In the genomic region with DNA sequence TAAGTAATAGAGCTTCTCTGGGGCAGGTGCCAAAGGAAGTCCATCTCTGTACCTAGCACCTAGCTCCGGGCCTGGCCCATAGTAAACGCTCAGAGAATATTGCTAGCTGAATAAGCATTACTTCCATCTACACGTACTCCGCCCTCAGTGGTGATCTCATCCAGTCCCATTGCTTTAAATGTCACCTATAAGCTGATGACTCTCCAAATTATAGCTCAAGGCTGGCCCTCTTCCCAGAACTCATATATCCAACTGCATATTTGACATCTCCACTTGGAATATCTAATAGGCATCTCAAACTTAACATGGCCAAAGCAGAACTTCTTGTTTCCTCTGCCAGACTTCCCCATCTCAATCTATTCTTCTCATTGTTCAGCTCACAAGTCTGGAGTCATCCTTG, we compare ENCODE assay signal across 1 cellular context.
A peak's percentile ranks its signal among the peaks of the same experiment; 100 is the strongest.
TF ChIP-seq lines count a peak whose summit lies in the region.

No MANE protein-coding gene starts in this region.

TF ChIP-seq in K562, 482 proteins besides CTCF, POLR2A, EP300 and RAD21 (continues in another document):
- TF ChIP-seq ZBTB43 (CRISPR knock-in tag; IDR thresholded peaks at IDR 0.05), result no peak
- TF ChIP-seq NCOA4 (IDR thresholded peaks at IDR 0.05; ENCODE audit: partially characterized antibody), result no peak
- no peak for TF ChIP-seq NFIX (CRISPR knock-in tag; IDR thresholded peaks at IDR 0.05; ENCODE audit: low read depth)
- TF ChIP-seq FOSL1 (tag; conservative IDR thresholded peaks at IDR 0.05), result no peak
- no peak for TF ChIP-seq ASH1L (IDR thresholded peaks at IDR 0.05; ENCODE audit: borderline replicate concordance, low read depth, partially characterized antibody)
- TF ChIP-seq SFPQ (IDR thresholded peaks at IDR 0.05; ENCODE audit: low read depth, low read length), result no peak
- TF ChIP-seq JUND (IDR thresholded peaks at IDR 0.05; ENCODE audit: borderline replicate concordance, low read depth, low read length), result peak; percentile 79
- TF ChIP-seq JUND (tag; IDR thresholded peaks at IDR 0.05; ENCODE audit: borderline replicate concordance, low read depth, low read length), result peak; percentile 71; the same call in 2 of the 3 replicates
- no peak for TF ChIP-seq CBX8 (IDR thresholded peaks at IDR 0.05; ENCODE audit: borderline replicate concordance, extremely low read depth, low read depth, low read length, poor library complexity, severe bottlenecking)
- TF ChIP-seq ATF3 (IDR thresholded peaks at IDR 0.05), result peak; percentile 83
- TF ChIP-seq ATF3 (CRISPR knock-in tag; conservative IDR thresholded peaks at IDR 0.05), result no peak
- TF ChIP-seq HMGXB4 (CRISPR knock-in tag; IDR thresholded peaks at IDR 0.05), result no peak
- no peak for TF ChIP-seq SMAD4 (CRISPR knock-in tag; conservative IDR thresholded peaks at IDR 0.05)
- TF ChIP-seq HMG20B (CRISPR knock-in tag; IDR thresholded peaks at IDR 0.05), result no peak
- TF ChIP-seq, protein P1, sequence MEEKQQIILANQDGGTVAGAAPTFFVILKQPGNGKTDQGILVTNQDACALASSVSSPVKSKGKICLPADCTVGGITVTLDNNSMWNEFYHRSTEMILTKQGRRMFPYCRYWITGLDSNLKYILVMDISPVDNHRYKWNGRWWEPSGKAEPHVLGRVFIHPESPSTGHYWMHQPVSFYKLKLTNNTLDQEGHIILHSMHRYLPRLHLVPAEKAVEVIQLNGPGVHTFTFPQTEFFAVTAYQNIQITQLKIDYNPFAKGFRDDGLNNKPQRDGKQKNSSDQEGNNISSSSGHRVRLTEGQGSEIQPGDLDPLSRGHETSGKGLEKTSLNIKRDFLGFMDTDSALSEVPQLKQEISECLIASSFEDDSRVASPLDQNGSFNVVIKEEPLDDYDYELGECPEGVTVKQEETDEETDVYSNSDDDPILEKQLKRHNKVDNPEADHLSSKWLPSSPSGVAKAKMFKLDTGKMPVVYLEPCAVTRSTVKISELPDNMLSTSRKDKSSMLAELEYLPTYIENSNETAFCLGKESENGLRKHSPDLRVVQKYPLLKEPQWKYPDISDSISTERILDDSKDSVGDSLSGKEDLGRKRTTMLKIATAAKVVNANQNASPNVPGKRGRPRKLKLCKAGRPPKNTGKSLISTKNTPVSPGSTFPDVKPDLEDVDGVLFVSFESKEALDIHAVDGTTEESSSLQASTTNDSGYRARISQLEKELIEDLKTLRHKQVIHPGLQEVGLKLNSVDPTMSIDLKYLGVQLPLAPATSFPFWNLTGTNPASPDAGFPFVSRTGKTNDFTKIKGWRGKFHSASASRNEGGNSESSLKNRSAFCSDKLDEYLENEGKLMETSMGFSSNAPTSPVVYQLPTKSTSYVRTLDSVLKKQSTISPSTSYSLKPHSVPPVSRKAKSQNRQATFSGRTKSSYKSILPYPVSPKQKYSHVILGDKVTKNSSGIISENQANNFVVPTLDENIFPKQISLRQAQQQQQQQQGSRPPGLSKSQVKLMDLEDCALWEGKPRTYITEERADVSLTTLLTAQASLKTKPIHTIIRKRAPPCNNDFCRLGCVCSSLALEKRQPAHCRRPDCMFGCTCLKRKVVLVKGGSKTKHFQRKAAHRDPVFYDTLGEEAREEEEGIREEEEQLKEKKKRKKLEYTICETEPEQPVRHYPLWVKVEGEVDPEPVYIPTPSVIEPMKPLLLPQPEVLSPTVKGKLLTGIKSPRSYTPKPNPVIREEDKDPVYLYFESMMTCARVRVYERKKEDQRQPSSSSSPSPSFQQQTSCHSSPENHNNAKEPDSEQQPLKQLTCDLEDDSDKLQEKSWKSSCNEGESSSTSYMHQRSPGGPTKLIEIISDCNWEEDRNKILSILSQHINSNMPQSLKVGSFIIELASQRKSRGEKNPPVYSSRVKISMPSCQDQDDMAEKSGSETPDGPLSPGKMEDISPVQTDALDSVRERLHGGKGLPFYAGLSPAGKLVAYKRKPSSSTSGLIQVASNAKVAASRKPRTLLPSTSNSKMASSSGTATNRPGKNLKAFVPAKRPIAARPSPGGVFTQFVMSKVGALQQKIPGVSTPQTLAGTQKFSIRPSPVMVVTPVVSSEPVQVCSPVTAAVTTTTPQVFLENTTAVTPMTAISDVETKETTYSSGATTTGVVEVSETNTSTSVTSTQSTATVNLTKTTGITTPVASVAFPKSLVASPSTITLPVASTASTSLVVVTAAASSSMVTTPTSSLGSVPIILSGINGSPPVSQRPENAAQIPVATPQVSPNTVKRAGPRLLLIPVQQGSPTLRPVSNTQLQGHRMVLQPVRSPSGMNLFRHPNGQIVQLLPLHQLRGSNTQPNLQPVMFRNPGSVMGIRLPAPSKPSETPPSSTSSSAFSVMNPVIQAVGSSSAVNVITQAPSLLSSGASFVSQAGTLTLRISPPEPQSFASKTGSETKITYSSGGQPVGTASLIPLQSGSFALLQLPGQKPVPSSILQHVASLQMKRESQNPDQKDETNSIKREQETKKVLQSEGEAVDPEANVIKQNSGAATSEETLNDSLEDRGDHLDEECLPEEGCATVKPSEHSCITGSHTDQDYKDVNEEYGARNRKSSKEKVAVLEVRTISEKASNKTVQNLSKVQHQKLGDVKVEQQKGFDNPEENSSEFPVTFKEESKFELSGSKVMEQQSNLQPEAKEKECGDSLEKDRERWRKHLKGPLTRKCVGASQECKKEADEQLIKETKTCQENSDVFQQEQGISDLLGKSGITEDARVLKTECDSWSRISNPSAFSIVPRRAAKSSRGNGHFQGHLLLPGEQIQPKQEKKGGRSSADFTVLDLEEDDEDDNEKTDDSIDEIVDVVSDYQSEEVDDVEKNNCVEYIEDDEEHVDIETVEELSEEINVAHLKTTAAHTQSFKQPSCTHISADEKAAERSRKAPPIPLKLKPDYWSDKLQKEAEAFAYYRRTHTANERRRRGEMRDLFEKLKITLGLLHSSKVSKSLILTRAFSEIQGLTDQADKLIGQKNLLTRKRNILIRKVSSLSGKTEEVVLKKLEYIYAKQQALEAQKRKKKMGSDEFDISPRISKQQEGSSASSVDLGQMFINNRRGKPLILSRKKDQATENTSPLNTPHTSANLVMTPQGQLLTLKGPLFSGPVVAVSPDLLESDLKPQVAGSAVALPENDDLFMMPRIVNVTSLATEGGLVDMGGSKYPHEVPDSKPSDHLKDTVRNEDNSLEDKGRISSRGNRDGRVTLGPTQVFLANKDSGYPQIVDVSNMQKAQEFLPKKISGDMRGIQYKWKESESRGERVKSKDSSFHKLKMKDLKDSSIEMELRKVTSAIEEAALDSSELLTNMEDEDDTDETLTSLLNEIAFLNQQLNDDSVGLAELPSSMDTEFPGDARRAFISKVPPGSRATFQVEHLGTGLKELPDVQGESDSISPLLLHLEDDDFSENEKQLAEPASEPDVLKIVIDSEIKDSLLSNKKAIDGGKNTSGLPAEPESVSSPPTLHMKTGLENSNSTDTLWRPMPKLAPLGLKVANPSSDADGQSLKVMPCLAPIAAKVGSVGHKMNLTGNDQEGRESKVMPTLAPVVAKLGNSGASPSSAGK (IDR thresholded peaks at IDR 0.05), result no peak
- TF ChIP-seq HDAC8 (tag; IDR thresholded peaks at IDR 0.05), result no peak
- TF ChIP-seq MAZ (CRISPR knock-in tag; conservative IDR thresholded peaks at IDR 0.05 in 1 of 2, IDR thresholded peaks at IDR 0.05 in 1 of 2), result no peak
- peak; percentile 34; the same call in 1 of the 2 replicates for TF ChIP-seq C11orf30 (IDR thresholded peaks at IDR 0.05; ENCODE audit: low read depth)
- TF ChIP-seq GABPB1 (CRISPR knock-in tag; IDR thresholded peaks at IDR 0.05), result no peak
- no peak for TF ChIP-seq ZC3H8 (IDR thresholded peaks at IDR 0.05)
- TF ChIP-seq, protein P2, sequence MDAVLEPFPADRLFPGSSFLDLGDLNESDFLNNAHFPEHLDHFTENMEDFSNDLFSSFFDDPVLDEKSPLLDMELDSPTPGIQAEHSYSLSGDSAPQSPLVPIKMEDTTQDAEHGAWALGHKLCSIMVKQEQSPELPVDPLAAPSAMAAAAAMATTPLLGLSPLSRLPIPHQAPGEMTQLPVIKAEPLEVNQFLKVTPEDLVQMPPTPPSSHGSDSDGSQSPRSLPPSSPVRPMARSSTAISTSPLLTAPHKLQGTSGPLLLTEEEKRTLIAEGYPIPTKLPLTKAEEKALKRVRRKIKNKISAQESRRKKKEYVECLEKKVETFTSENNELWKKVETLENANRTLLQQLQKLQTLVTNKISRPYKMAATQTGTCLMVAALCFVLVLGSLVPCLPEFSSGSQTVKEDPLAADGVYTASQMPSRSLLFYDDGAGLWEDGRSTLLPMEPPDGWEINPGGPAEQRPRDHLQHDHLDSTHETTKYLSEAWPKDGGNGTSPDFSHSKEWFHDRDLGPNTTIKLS (IDR thresholded peaks at IDR 0.05; ENCODE audit: borderline replicate concordance, low read depth), result no peak
- TF ChIP-seq HNRNPK (IDR thresholded peaks at IDR 0.05; ENCODE audit: low read depth, low read length, poor library complexity, severe bottlenecking), result no peak
- no peak for TF ChIP-seq PBX2 (CRISPR knock-in tag; IDR thresholded peaks at IDR 0.05; ENCODE audit: low read depth)
- TF ChIP-seq PBX2 (tag; conservative IDR thresholded peaks at IDR 0.05; ENCODE audit: low read depth), result peak; percentile 84
- no peak for TF ChIP-seq MECOM (CRISPR knock-in tag; IDR thresholded peaks at IDR 0.05)
